Comparison of ENCODE assay signal across 28 cellular contexts in genomic region chr5:18765304-18765703, GRCh38.
"Had no signal": no experiment of that assay in that cellular context is flagged by ENCODE, and none has a peak within 500 bp of the region (broad histone marks: within the 10 kb centered on the region; RNA-seq: fewer than 3 reads in every experiment).

No MANE protein-coding gene starts in this region.

- FAIRE-seq: colon, endometrium, islet of Langerhans, keratinocyte had no signal

- H3K4me3 ChIP-seq: coronary artery, dorsolateral prefrontal cortex, esophagus squamous epithelium, gastrocnemius medialis, heart right ventricle, left lung, lower lobe of right lung, mucosa of descending colon had no signal

- H3K4me1 ChIP-seq: esophagus squamous epithelium, gastrocnemius medialis, heart right ventricle, left lung, lower lobe of right lung had no signal

- ATAC-seq: esophagus mucosa, gastrocnemius medialis, heart right ventricle, left cardiac atrium, left lung, left ventricle myocardium superior, lower lobe of right lung, mucosa of descending colon had no signal

- DNase-seq: dermis blood vessel endothelial cell; dorsolateral prefrontal cortex; effector CD4-positive, alpha-beta T cell; effector memory CD4-positive, alpha-beta T cell; endodermal cell; erythroblast; esophagus squamous epithelium; foreskin fibroblast; foreskin melanocyte; gastrocnemius medialis; glutamatergic neuron; head of caudate nucleus; heart right ventricle; hippocampal formation; left cardiac atrium; left lung; left ventricle myocardium superior; lower lobe of right lung; mesenchymal stem cell; mucosa of descending colon; naive B cell had no signal

- H3K9me3 ChIP-seq: esophagus squamous epithelium, gastrocnemius medialis, heart right ventricle, left lung, lower lobe of right lung, mucosa of descending colon had no signal

- H3K36me3 ChIP-seq: esophagus squamous epithelium, gastrocnemius medialis, heart right ventricle, left lung, lower lobe of right lung had no signal

- H3K27me3 ChIP-seq: dorsolateral prefrontal cortex, esophagus squamous epithelium, gastrocnemius medialis, heart right ventricle, left lung had no signal

- H3K27ac ChIP-seq: coronary artery, dorsolateral prefrontal cortex, epithelial cell of prostate, esophagus squamous epithelium, gastrocnemius medialis, heart right ventricle, left lung, lower lobe of right lung had no signal
